Comparison of ENCODE assay signal across 23 cellular contexts in genomic region chr6:158184598-158184997, GRCh38.
"Had no signal": no experiment of that assay in that cellular context is flagged by ENCODE, and none has a peak within 500 bp of the region (broad histone marks: within the 10 kb centered on the region; RNA-seq: fewer than 3 reads in every experiment).

No MANE protein-coding gene starts in this region.

- H3K36me3 ChIP-seq: pancreas, prostate gland, thyroid gland had no signal

- H3K9me3 ChIP-seq: pancreas, prostate gland, thyroid gland had no signal

- H3K27ac ChIP-seq: pancreas, prostate gland, thyroid gland had no signal

- H3K27me3 ChIP-seq: pancreas, thyroid gland had no signal

- ATAC-seq: activated CD8-positive, alpha-beta memory T cell treated with anti-CD3 and anti-CD28 coated beads, Interleukin-2, amount 10 ng/mL, durations not matched to agents 7 days and 5 days; activated CD8-positive, alpha-beta T cell treated with anti-CD3 and anti-CD28 coated beads, Interleukin-2, amount 10 ng/mL, durations not matched to agents 7 days and 5 days; activated naive CD4-positive, alpha-beta T cell treated with anti-CD3 and anti-CD28 coated beads, Interleukin-2, amount 50 U/mL, for 72 hours; effector memory CD8-positive, alpha-beta T cell; left ventricle myocardium superior; pancreas; sciatic nerve; stimulated activated effector memory CD8-positive, alpha-beta T cell treated with anti-CD3 and anti-CD28 coated beads, Interleukin-12 subunit alpha, Interleukin-12 subunit beta, amount 100 ng/mL, for 72 hours; stimulated activated naive CD8-positive, alpha-beta T cell treated with anti-CD3 and anti-CD28 coated beads, Interleukin-15, amount 100 ng/mL, for 72 hours had no signal

- H3K4me3 ChIP-seq: pancreas, prostate gland, thyroid gland had no signal

- DNase-seq: activated CD4-positive, CD25-positive, alpha-beta regulatory T cell treated with anti-CD3 and anti-CD28 coated beads, Interleukin-2, amount 50 U/mL, for 72 hours; activated CD8-positive, alpha-beta memory T cell treated with anti-CD3 and anti-CD28 coated beads, Interleukin-2, amount 10 ng/mL, durations not matched to agents 7 days and 5 days; activated CD8-positive, alpha-beta T cell treated with anti-CD3 and anti-CD28 coated beads, Interleukin-2, amount 10 ng/mL, durations not matched to agents 7 days and 5 days; activated naive CD4-positive, alpha-beta T cell; activated T-cell treated with anti-CD3 and anti-CD28 coated beads, Interleukin-2, amount 50 U/mL, for 48 hours; aorta; cortex of kidney; effector memory CD8-positive, alpha-beta T cell; erythroblast; foreskin melanocyte; left ventricle myocardium superior; pancreas; retina; small intestine; stimulated activated CD4-positive, alpha-beta T cell treated with anti-CD3 and anti-CD28 coated beads, Interleukin-4, amount 100 ng/mL, for 24 hours; stimulated activated naive CD8-positive, alpha-beta T cell treated with anti-CD3 and anti-CD28 coated beads, Interleukin-15, amount 100 ng/mL, for 72 hours; substantia nigra; T-helper 2 cell; thyroid gland had no signal

- H3K4me1 ChIP-seq: prostate gland, thyroid gland had no signal
